24 cellular contexts compared by ENCODE assay signal in the genomic region with DNA sequence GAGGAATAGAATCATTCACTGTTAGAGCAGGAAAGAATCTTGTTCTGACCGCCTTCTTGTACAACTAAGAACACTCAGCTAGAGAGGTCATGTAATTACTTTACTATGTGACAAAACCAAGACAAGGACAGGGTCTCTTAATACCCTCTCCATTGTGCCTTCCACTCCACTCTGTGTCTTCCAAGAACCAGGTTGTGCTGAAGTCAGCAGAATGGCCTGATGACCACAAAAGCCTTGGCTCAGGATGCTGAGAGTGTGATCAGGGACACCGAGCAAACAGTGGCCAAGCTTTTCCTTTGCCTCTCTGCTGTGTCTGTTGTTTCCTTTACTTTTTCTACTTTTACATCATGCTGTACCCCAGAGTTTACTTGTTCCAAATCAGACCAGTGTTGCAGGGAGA.
DNase-seq lines count a peak whose midpoint lies in the region; ATAC-seq, FAIRE-seq and TF ChIP-seq lines count a peak whose summit lies in the region.
"Had no signal": no experiment of that assay in that cellular context is flagged by ENCODE, and none has a peak within 500 bp of the region (broad histone marks: within the 10 kb centered on the region; RNA-seq: fewer than 3 reads in every experiment).

No MANE protein-coding gene starts in this region.

- H3K4me1 ChIP-seq in HepG2 (ENCODE audit: insufficient read depth, low read length) = no peaks in the 10 kb centered on the region
- H3K4me1 ChIP-seq in right lobe of liver = no peaks in the 10 kb centered on the region
- H3K4me1 ChIP-seq in K562 (replicated peaks in 1 of 2; ENCODE audit: control insufficient read depth in 2 of 2, insufficient read depth in 2 of 2, low read length in 2 of 2) = no peaks in the 10 kb centered on the region
- no peaks in the 10 kb centered on the region for H3K4me1 ChIP-seq in effector memory CD4-positive, alpha-beta T cell (ENCODE audit: control insufficient read depth, insufficient read depth, low read length, poor library complexity, severe bottlenecking)
- H3K4me1 ChIP-seq: BE2C, BLaER1 had no signal

- FAIRE-seq in HepG2 (lab: Jason Lieb, UNC) (no peak), K562 (lab: Jason Lieb, UNC) (no peak)
- FAIRE-seq: GM12878, GM12892, GM18507 had no signal

- no peak overlapping the region for H2AFZ ChIP-seq in HepG2 (ENCODE audit: low read length)
- no peak overlapping the region for H2AFZ ChIP-seq in K562 (ENCODE audit: low read depth, low read length)

- H3K4me2 ChIP-seq in HepG2 (ENCODE audit: low read depth, low read length) = no peak overlapping the region
- no peak overlapping the region for H3K4me2 ChIP-seq in K562 (ENCODE audit: insufficient read depth, low read length)
- H3K4me2 ChIP-seq: BLaER1 had no signal

- intact Hi-C loops in HepG2 (cut with micrococcal nuclease; ENCODE audit: unreplicated experiment) = no loop called here
- intact Hi-C loops in right lobe of liver (cut with DNase I) = no loop called here
- intact Hi-C loops in K562 (cut with micrococcal nuclease) = no loop called here

- H3K27ac ChIP-seq in HepG2 (ENCODE audit: extremely low read length, insufficient read depth, low read length) (no peak overlapping the region), right lobe of liver (no peak overlapping the region), K562 (ENCODE audit: extremely low read depth, low read depth, low read length) (no peak overlapping the region)
- H3K27ac ChIP-seq in effector memory CD4-positive, alpha-beta T cell (ENCODE audit: insufficient read depth, low read length, poor library complexity, severe bottlenecking) = no peak overlapping the region
- H3K27ac ChIP-seq: 22Rv1, BLaER1 had no signal

- H3K9ac ChIP-seq in HepG2 (ENCODE audit: insufficient read depth, low read depth, low read length) (no peak overlapping the region), K562 (ENCODE audit: insufficient read depth in 1 of 2, low read depth in 2 of 2, low read length in 2 of 2) (no peak overlapping the region)
- H3K9ac ChIP-seq: BLaER1 had no signal

- H4K20me1 ChIP-seq in HepG2 (ENCODE audit: insufficient read depth, low read length) = no peaks in the 10 kb centered on the region
- H4K20me1 ChIP-seq in K562 (replicated peaks; ENCODE audit: control insufficient read depth, insufficient read depth, low read length) = no peaks in the 10 kb centered on the region
- H4K20me1 ChIP-seq: BLaER1 had no signal

- in situ Hi-C loops in HepG2 (cut with HindIII; ENCODE audit: extremely low pct_ligation_motif_present, low pct_unique_long_range_greater_than_20kb) = no loop called here
- in situ Hi-C loops in K562 (cut with MboI) = no loop called here

- POLR2A ChIA-PET in HepG2 (lab: Yijun Ruan, JAX) (no interaction called here), K562 (lab: Yijun Ruan, JAX) (interaction anchor here (0.6 kb wide), 1 partner anchor 141 kb away, joined by 3 read pairs; no protein-coding TSS in a partner anchor)

- no peaks in the 10 kb centered on the region for H3K9me1 ChIP-seq in K562 (ENCODE audit: control insufficient read depth, insufficient read depth, low read length)

- TF ChIP-seq CTCF in HepG2 (CRISPR knock-in tag; IDR thresholded peaks at IDR 0.05) (no peak), right lobe of liver (IDR thresholded peaks at IDR 0.05) (no peak), K562 (IDR thresholded peaks at IDR 0.05 in 2 of 3, conservative IDR thresholded peaks at IDR 0.05 in 1 of 3; ENCODE audit: insufficient read depth in 2 of 3, low read depth in 1 of 3, low read length in 3 of 3) (no peak)

- TF ChIP-seq POLR2A in HepG2 (IDR thresholded peaks at IDR 0.05; ENCODE audit: insufficient read depth in 1 of 2, low read depth in 2 of 2, low read length in 2 of 2) (no peak), right lobe of liver (IDR thresholded peaks at IDR 0.05) (no peak), K562 (conservative IDR thresholded peaks at IDR 0.05) (no peak)

- TF ChIP-seq EP300 in HepG2 (IDR thresholded peaks at IDR 0.05; ENCODE audit: low read depth in 2 of 2, low read length in 2 of 2) = no peak
- no peak for TF ChIP-seq EP300 in HepG2 (CRISPR knock-in tag; IDR thresholded peaks at IDR 0.05; ENCODE audit: borderline replicate concordance)
- no peak for TF ChIP-seq EP300 in K562 (IDR thresholded peaks at IDR 0.05; ENCODE audit: low read length)

- no TSS peak for BruUV-seq in HepG2 (replicated peaks; lab: Mats Ljungman, UMichigan)
- no TSS peak for BruUV-seq in K562 (replicated peaks; lab: Mats Ljungman, UMichigan)

- no peaks in the 10 kb centered on the region for H3K27me3 ChIP-seq in HepG2 (ENCODE audit: control insufficient read depth in 1 of 2, insufficient read depth in 2 of 2, low read length in 2 of 2)
- no peaks in the 10 kb centered on the region for H3K27me3 ChIP-seq in right lobe of liver
- H3K27me3 ChIP-seq in K562 (ENCODE audit: control insufficient read depth in 2 of 2, insufficient read depth in 2 of 2, low read length in 2 of 2) = no peaks in the 10 kb centered on the region
- no peaks in the 10 kb centered on the region for H3K27me3 ChIP-seq in effector memory CD4-positive, alpha-beta T cell (replicated peaks; ENCODE audit: control insufficient read depth, insufficient read depth, low read length, poor library complexity, severe bottlenecking)
- H3K27me3 ChIP-seq: BE2C, BLaER1 had no signal

- H3K4me3 ChIP-seq in HepG2 (replicated peaks in 1 of 3; ENCODE audit: insufficient read depth in 1 of 3, low read depth in 2 of 3, low read length in 3 of 3) = no peak overlapping the region
- H3K4me3 ChIP-seq in right lobe of liver = no peak overlapping the region
- no peak overlapping the region for H3K4me3 ChIP-seq in K562
- no peak overlapping the region for H3K4me3 ChIP-seq in effector memory CD4-positive, alpha-beta T cell (ENCODE audit: insufficient read depth, low read depth, low read length, poor library complexity, severe bottlenecking)
- H3K4me3 ChIP-seq: BLaER1, GM12878 had no signal

- DNase-seq in HepG2 (ENCODE audit: low spot score) (no peak), right lobe of liver (no peak), K562 (ENCODE audit: extremely low read depth in 1 of 4, low spot score in 3 of 4) (no peak)
- DNase-seq in effector memory CD4-positive, alpha-beta T cell = no peak
- DNase-seq in activated CD8-positive, alpha-beta memory T cell treated with anti-CD3 and anti-CD28 coated beads, Interleukin-2, amount 50 U/mL, for 4 hours = no peak
- DNase-seq: ACHN; BE2C; C1 segment of cervical spinal cord; CD4-positive, alpha-beta memory T cell; CD4-positive, CD25-positive, alpha-beta regulatory T cell; CD8-positive, alpha-beta memory T cell; COR-L47; DMS 273 treated with DMSO at 0.1 percent for 48 hours; DMS153; DMS53; DMS79; DND-41; EL; GDM1 had no signal

- peaks cover 17 to 39% of the 10 kb centered on the region in 2 experiments for H3K36me3 ChIP-seq in HepG2 (replicated peaks in 1 of 2; ENCODE audit: control insufficient read depth in 1 of 2, insufficient read depth in 2 of 2, low read length in 2 of 2)
- H3K36me3 ChIP-seq in right lobe of liver = peaks cover 0 to 37% (median 14%) of the 10 kb centered on the region in 4 donors
- peaks cover 49% of the 10 kb centered on the region for H3K36me3 ChIP-seq in K562 (ENCODE audit: control insufficient read depth, insufficient read depth, low read length)
- H3K36me3 ChIP-seq in effector memory CD4-positive, alpha-beta T cell (ENCODE audit: control insufficient read depth, insufficient read depth, low read length) = peaks cover 38% of the 10 kb centered on the region

- TF ChIP-seq RAD21 in HepG2 (CRISPR knock-in tag; IDR thresholded peaks at IDR 0.05) = no peak
- no peak for TF ChIP-seq RAD21 in K562 (CRISPR knock-in tag; conservative IDR thresholded peaks at IDR 0.05 in 1 of 2, IDR thresholded peaks at IDR 0.05 in 1 of 2)

- H3K9me3 ChIP-seq in HepG2 (ENCODE audit: low read length) (no peaks in the 10 kb centered on the region), right lobe of liver (no peaks in the 10 kb centered on the region), K562 (replicated peaks; ENCODE audit: control insufficient read depth, insufficient read depth, low read depth, low read length) (no peaks in the 10 kb centered on the region)
- no peaks in the 10 kb centered on the region for H3K9me3 ChIP-seq in effector memory CD4-positive, alpha-beta T cell (ENCODE audit: control insufficient read depth, low read length)
- H3K9me3 ChIP-seq: BE2C, BLaER1 had no signal

- CTCF ChIA-PET in HepG2 (lab: Yijun Ruan, JAX; ENCODE audit: low intra/inter-chr PET ratio, low total read pairs) (no interaction called here), K562 (lab: Yijun Ruan, JAX; ENCODE audit: low intra/inter-chr PET ratio) (no interaction called here)

- ATAC-seq in HepG2 (no peak), right lobe of liver (no peak), K562 (no peak)
- ATAC-seq: GM12878 had no signal

- H3K79me2 ChIP-seq in HepG2 (ENCODE audit: insufficient read depth, low read length) (no peaks in the 10 kb centered on the region), K562 (ENCODE audit: control insufficient read depth, insufficient read depth, low read length) (no peaks in the 10 kb centered on the region)

- WGBS in HepG2 (ENCODE audit: low lambda C conversion rate) = 100% methylated on average over 2 of the region's 2 CpGs
- WGBS in right lobe of liver (ENCODE audit: insufficient coverage, low coverage, low lambda C conversion rate, missing lambda C conversion rate) = 100% methylated on average over 1 of the region's 2 CpGs
- 86% methylated on average over 2 of the region's 2 CpGs for WGBS in K562 (ENCODE audit: insufficient coverage, low coverage, missing lambda C conversion rate)

TF ChIP-seq in HepG2, 621 proteins besides CTCF, POLR2A, EP300 and RAD21:
- TF ChIP-seq MAFF (IDR thresholded peaks at IDR 0.05; ENCODE audit: low read depth, low read length) = peak; percentile 67
- TF ChIP-seq ZNF749 (CRISPR knock-in tag; IDR thresholded peaks at IDR 0.05; ENCODE audit: borderline replicate concordance) = no peak
- TF ChIP-seq MAFK (conservative IDR thresholded peaks at IDR 0.05 in 1 of 2, IDR thresholded peaks at IDR 0.05 in 1 of 2; ENCODE audit: low read length in 2 of 2) = peak; percentile 72 to 79

TF ChIP-seq in K562, 482 proteins besides CTCF, POLR2A, EP300 and RAD21 (continues in another document):
- TF ChIP-seq POLR2AphosphoS2 (IDR thresholded peaks at IDR 0.05; ENCODE audit: low read length) = no peak
